8 cellular contexts compared by ENCODE assay signal in the genomic region with DNA sequence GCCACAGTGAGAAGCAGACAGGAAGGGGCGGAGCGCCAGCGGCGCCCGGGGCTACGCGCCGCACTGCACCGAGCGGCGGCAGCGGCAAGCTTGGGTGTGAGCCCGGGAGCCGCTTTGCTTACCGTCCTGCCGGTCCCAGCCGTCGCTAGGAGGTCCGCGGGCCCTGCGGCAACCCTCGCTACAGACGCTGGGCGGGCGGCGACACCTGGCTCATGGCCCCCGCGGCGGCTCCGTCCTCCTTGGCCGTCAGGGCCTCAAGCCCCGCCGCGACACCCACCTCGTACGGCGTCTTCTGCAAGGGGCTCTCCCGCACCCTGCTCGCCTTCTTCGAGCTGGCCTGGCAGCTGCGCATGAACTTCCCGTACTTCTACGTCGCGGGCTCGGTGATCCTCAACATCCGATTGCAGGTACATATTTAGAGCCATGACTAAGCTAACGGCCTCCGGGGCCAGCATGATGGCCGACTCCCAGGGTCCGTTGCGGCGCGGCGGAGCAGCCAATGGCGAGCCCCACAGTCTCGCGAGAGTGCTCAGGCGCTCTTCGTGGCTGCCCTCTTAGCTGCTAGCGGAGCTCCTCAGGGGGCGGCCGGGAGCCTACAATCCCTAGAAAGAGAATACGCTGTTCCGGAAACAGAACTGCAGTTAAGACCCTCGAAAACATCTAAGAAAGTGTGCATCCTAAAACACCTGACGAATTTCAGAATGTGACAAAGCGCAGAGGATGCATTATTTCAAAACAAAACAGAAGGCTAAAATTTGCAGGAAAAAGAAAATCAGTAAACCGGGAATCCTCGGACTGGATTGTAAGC. TPM values are rescaled to one million over a fixed set of nuclear protein-coding genes. Genes with fewer than 3 reads are reported as not detected.
A peak's percentile ranks its signal among the peaks of the same experiment; 100 is the strongest.
DNase-seq lines count a peak whose midpoint lies in the region; ATAC-seq and TF ChIP-seq lines count a peak whose summit lies in the region.

TSS of gene SMIM10L1 (plus strand) at position 50 of the 808 bp plus-strand sequence. CDS start at position 213, 163 bp downstream.

- H3K4me1 ChIP-seq in mononuclear cell (ENCODE audit: insufficient read depth, low read length): peaks cover 24% of the 10 kb centered on the region

- TF ChIP-seq RAD21 in Ishikawa (IDR thresholded peaks at IDR 0.05; ENCODE audit: low read depth): no peak

- peak within 1 kb of the TSS; percentile 78 for H3K4me3 ChIP-seq in mononuclear cell (ENCODE audit: low read length)

- ATAC-seq in GM21619 (IDR thresholded peaks at IDR 0.05; ENCODE audit: unreplicated experiment): peak; percentile 95

- DNase-seq in DMS153 treated with DMSO at 0.1 percent for 48 hours (lab: John Stamatoyannopoulos, UW; ENCODE audit: unreplicated experiment): peak; percentile 75
- peak; percentile 71 for DNase-seq in OCI-M2 (lab: John Stamatoyannopoulos, UW; ENCODE audit: unreplicated experiment)
- peak; percentile 85 for DNase-seq in activated T-cell treated with anti-CD3 and anti-CD28 coated beads for 48 hours (ENCODE audit: low read depth)
- DNase-seq in epithelial cell of prostate (ENCODE audit: low read depth, low spot score): peak; percentile 80
- peak; percentile 79 to 81 for DNase-seq in stimulated activated CD8-positive, alpha-beta memory T cell treated with anti-CD3 and anti-CD28 coated beads, Interleukin-2, amount 100 ng/mL, for 48 hours (ENCODE audit: low read depth in 2 of 2)

- H3K27ac ChIP-seq in epithelial cell of prostate: peak within 1 kb of the TSS; percentile 96

- peak; percentile 37; the same call in 1 of the 2 replicates for TF ChIP-seq EP300 in Ishikawa (IDR thresholded peaks at IDR 0.05; ENCODE audit: borderline replicate concordance)

- H3K9me3 ChIP-seq in mononuclear cell (ENCODE audit: low read depth, low read length): no peaks in the 10 kb centered on the region

- H3K27me3 ChIP-seq in mononuclear cell (ENCODE audit: insufficient read depth, low read length): no peaks in the 10 kb centered on the region

TF ChIP-seq in Ishikawa, 13 proteins besides CTCF, POLR2A, EP300 and RAD21:
- TF ChIP-seq YY1 (IDR thresholded peaks at IDR 0.05; ENCODE audit: low read depth) (peak; percentile 97), TEAD4 (IDR thresholded peaks at IDR 0.05) (peak; percentile 48; the same call in 1 of the 2 replicates), CREB1 (IDR thresholded peaks at IDR 0.05; ENCODE audit: low read depth) (no peak), CEBPB (IDR thresholded peaks at IDR 0.05) (no peak), FOXM1 (IDR thresholded peaks at IDR 0.05; ENCODE audit: borderline replicate concordance, low read depth) (peak; percentile 41; the same call in 1 of the 2 replicates), ZBTB7A (IDR thresholded peaks at IDR 0.05; ENCODE audit: low read depth) (no peak), MAX (IDR thresholded peaks at IDR 0.05) (peak; percentile 74), TCF12 (IDR thresholded peaks at IDR 0.05; ENCODE audit: low read depth) (peak; percentile 38; the same call in 1 of the 2 replicates), EGR1 (IDR thresholded peaks at IDR 0.05) (0 out of 2 replicates have a peak, but pooled peaks have one; percentile 29), TAF1 (IDR thresholded peaks at IDR 0.05; ENCODE audit: low read depth) (peak; percentile 85), NFIC (IDR thresholded peaks at IDR 0.05) (peak; percentile 55; the same call in 1 of the 2 replicates)
- TF ChIP-seq, protein P1, sequence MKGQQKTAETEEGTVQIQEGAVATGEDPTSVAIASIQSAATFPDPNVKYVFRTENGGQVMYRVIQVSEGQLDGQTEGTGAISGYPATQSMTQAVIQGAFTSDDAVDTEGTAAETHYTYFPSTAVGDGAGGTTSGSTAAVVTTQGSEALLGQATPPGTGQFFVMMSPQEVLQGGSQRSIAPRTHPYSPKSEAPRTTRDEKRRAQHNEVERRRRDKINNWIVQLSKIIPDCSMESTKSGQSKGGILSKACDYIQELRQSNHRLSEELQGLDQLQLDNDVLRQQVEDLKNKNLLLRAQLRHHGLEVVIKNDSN (IDR thresholded peaks at IDR 0.05): peak; percentile 26; the same call in 1 of the 2 replicates
- TF ChIP-seq, protein P2, sequence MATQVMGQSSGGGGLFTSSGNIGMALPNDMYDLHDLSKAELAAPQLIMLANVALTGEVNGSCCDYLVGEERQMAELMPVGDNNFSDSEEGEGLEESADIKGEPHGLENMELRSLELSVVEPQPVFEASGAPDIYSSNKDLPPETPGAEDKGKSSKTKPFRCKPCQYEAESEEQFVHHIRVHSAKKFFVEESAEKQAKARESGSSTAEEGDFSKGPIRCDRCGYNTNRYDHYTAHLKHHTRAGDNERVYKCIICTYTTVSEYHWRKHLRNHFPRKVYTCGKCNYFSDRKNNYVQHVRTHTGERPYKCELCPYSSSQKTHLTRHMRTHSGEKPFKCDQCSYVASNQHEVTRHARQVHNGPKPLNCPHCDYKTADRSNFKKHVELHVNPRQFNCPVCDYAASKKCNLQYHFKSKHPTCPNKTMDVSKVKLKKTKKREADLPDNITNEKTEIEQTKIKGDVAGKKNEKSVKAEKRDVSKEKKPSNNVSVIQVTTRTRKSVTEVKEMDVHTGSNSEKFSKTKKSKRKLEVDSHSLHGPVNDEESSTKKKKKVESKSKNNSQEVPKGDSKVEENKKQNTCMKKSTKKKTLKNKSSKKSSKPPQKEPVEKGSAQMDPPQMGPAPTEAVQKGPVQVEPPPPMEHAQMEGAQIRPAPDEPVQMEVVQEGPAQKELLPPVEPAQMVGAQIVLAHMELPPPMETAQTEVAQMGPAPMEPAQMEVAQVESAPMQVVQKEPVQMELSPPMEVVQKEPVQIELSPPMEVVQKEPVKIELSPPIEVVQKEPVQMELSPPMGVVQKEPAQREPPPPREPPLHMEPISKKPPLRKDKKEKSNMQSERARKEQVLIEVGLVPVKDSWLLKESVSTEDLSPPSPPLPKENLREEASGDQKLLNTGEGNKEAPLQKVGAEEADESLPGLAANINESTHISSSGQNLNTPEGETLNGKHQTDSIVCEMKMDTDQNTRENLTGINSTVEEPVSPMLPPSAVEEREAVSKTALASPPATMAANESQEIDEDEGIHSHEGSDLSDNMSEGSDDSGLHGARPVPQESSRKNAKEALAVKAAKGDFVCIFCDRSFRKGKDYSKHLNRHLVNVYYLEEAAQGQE (IDR thresholded peaks at IDR 0.05; ENCODE audit: low read depth): no peak

RNA-seq across cellular contexts. Expression of gene SMIM10L1, which starts in this region (rescaled TPM):
- total RNA-seq in mononuclear cell: 6.3 TPM

Comparison
In these comparisons a context has a peak if more than half of its experiments do, and no peak if none do; other contexts are left out.
1. Peak in every context shown above with its lines: DNase-seq, ATAC-seq, H3K4me3 ChIP-seq and H3K27ac ChIP-seq.